Comparison of ENCODE assay signal across 8 cellular contexts in genomic region chr6:56593801-56594318, GRCh38. TPM values are rescaled to one million over a fixed set of nuclear protein-coding genes. Genes with fewer than 3 reads are reported as not detected.
DNase-seq lines count a peak whose midpoint lies in the region; ATAC-seq and TF ChIP-seq lines count a peak whose summit lies in the region.

No MANE protein-coding gene starts in this region.

- CTCF ChIA-PET in activated naive CD4-positive, alpha-beta T cell treated with anti-CD3 and anti-CD28 coated beads, Interleukin-2, amount 10 ng/mL, durations not matched to agents 7 days and 5 days (lab: Charles Lee): interaction anchor here (1.0 to 5.1 kb wide), 15 partner anchors 16 to 257 kb away, joined by 3 to 27 read pairs (median 5); no protein-coding TSS in a partner anchor

- TF ChIP-seq POLR2A in erythroblast (IDR thresholded peaks at IDR 0.05; ENCODE audit: low read length) (no peak), Peyer's patch (IDR thresholded peaks at IDR 0.05) (no peak)

- H3K36me3 ChIP-seq in GM06990 (ENCODE audit: control insufficient read depth, insufficient read depth, low read length) (peaks cover 8% of the 10 kb centered on the region), aorta (ENCODE audit: control insufficient read depth in 1 of 2, insufficient read depth in 2 of 2, low read length in 1 of 2) (peaks cover 0 to 6% of the 10 kb centered on the region in 2 donors), Peyer's patch (peaks cover 0 to 48% (median 0%) of the 10 kb centered on the region in 3 donors)

- H3K27me3 Mint-ChIP-seq in activated naive CD4-positive, alpha-beta T cell treated with anti-CD3 and anti-CD28 coated beads, Interleukin-2, amount 10 ng/mL, durations not matched to agents 7 days and 5 days: no peaks in the 10 kb centered on the region

- H3K27ac ChIP-seq in aorta (ENCODE audit: low read depth in 1 of 2, low read length in 2 of 2) (no peak overlapping the region), Peyer's patch (no peak overlapping the region)

- TF ChIP-seq CTCF in GM06990 (IDR thresholded peaks at IDR 0.05; ENCODE audit: insufficient read depth, low read length, poor library complexity, severe bottlenecking) (no peak), Peyer's patch (IDR thresholded peaks at IDR 0.05) (no peak)

- intact Hi-C loops in aorta (cut with DNase I): loop anchor here (2.0 kb wide), 1 partner anchor 235 kb away; no protein-coding TSS in a partner anchor

- DNase-seq in GM06990 (ENCODE audit: extremely low read depth, insufficient read length) (peak; percentile 80), aorta (no peak), erythroblast (lab: John Stamatoyannopoulos, UW) (no peak), NCI-H1092 (lab: John Stamatoyannopoulos, UW) (no peak), Peyer's patch (no peak)
- DNase-seq in activated naive CD4-positive, alpha-beta T cell treated with anti-CD3 and anti-CD28 coated beads, Interleukin-2, amount 10 ng/mL, durations not matched to agents 7 days and 5 days: peak; percentile 30

- H3K9me3 ChIP-seq in aorta (ENCODE audit: control insufficient read depth, low read length): no peaks in the 10 kb centered on the region
- no peaks in the 10 kb centered on the region for H3K9me3 ChIP-seq in Peyer's patch

- H3K4me1 Mint-ChIP-seq in activated naive CD4-positive, alpha-beta T cell treated with anti-CD3 and anti-CD28 coated beads, Interleukin-2, amount 10 ng/mL, durations not matched to agents 7 days and 5 days: peaks cover 25% of the 10 kb centered on the region

- H3K27me3 ChIP-seq in GM06990 (replicated peaks; ENCODE audit: control insufficient read depth, insufficient read depth, low read length): no peaks in the 10 kb centered on the region
- no peaks in the 10 kb centered on the region for H3K27me3 ChIP-seq in aorta (ENCODE audit: control insufficient read depth in 1 of 2, insufficient read depth in 2 of 2, low read length in 1 of 2)
- no peaks in the 10 kb centered on the region for H3K27me3 ChIP-seq in Peyer's patch

- H3K4me3 ChIP-seq in GM06990 (replicated peaks; ENCODE audit: low read depth, low read length) (no peak overlapping the region), aorta (ENCODE audit: low read length in 2 of 2) (no peak overlapping the region), Peyer's patch (no peak overlapping the region)

- ATAC-seq in GM19351 (IDR thresholded peaks at IDR 0.05; ENCODE audit: unreplicated experiment): peak; percentile 88
- ATAC-seq in HG03159 (IDR thresholded peaks at IDR 0.05; ENCODE audit: unreplicated experiment): peak; percentile 94
- peak; percentile 36 for ATAC-seq in aorta (ENCODE audit: low FRiP score)

- H3K4me3 Mint-ChIP-seq in activated naive CD4-positive, alpha-beta T cell treated with anti-CD3 and anti-CD28 coated beads, Interleukin-2, amount 10 ng/mL, durations not matched to agents 7 days and 5 days: peak overlapping the region; percentile 16

- WGBS in aorta, 2 donors: 73 to 78% methylated on average over 5 of the region's 5 CpGs

- H3K36me3 Mint-ChIP-seq in activated naive CD4-positive, alpha-beta T cell treated with anti-CD3 and anti-CD28 coated beads, Interleukin-2, amount 10 ng/mL, durations not matched to agents 7 days and 5 days: no peaks in the 10 kb centered on the region

- H3K4me1 ChIP-seq in aorta (ENCODE audit: control insufficient read depth in 1 of 2, insufficient read depth in 2 of 2, low read length in 2 of 2): no peaks in the 10 kb centered on the region
- H3K4me1 ChIP-seq in Peyer's patch: no peaks in the 10 kb centered on the region

- peak overlapping the region; percentile 71 for H3K27ac Mint-ChIP-seq in activated naive CD4-positive, alpha-beta T cell treated with anti-CD3 and anti-CD28 coated beads, Interleukin-2, amount 10 ng/mL, durations not matched to agents 7 days and 5 days

- H3K9me3 Mint-ChIP-seq in activated naive CD4-positive, alpha-beta T cell treated with anti-CD3 and anti-CD28 coated beads, Interleukin-2, amount 10 ng/mL, durations not matched to agents 7 days and 5 days: no peaks in the 10 kb centered on the region

RNA-seq across cellular contexts. Expression of gene DST, which starts 48.8 kb away (rescaled TPM):
- total RNA-seq in aorta (100 to 1,000 TPM; 485 to 578 TPM), Peyer's patch (100 to 1,000 TPM; 243 to 320 (median 285) TPM)
- polyA plus RNA-seq in aorta: 100 to 1,000 TPM in 1 of 2 donors, 10 to 100 TPM in 1; 47.2 to 258 TPM

Comparison
In these comparisons a context has a peak if more than half of its experiments do, and no peak if none do; other contexts are left out.
1. DNase-seq: peak in GM06990 (single experiment) and activated naive CD4-positive, alpha-beta T cell treated with anti-CD3 and anti-CD28 coated beads, Interleukin-2, amount 10 ng/mL, durations not matched to agents 7 days and 5 days (single experiment); none in aorta (0 of 2), erythroblast (0 of 2), NCI-H1092 (single experiment) and Peyer's patch (0 of 3).
2. ATAC-seq: peak in every context shown above with its lines; median percentile 94 in HG03159; 88 in GM19351; 36 in aorta.